2 cellular contexts compared by ENCODE assay signal in the genomic region with DNA sequence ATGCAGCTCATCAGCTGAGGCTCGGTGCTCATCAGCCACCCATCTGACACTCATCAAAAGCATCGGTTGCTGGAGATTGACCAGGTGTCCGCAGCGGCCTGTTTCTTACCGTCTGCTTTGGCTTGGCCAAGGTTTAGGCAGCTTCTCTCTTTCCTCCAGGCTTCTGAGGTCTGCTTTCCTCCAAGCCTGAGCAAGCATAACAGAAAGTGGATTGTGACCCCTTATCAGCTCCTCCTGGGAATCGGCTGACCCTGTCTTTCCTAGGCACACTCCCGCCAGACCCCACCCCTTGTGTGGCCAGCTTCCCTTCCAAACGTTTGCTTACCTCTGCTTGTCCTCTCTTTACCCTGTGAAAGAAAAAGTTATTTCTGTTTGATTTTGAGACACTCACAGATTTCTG.
TF ChIP-seq lines count a peak whose summit lies in the region.

No MANE protein-coding gene starts in this region.

TF ChIP-seq in SK-N-SH, 30 proteins besides CTCF, POLR2A, EP300 and RAD21:
- TF ChIP-seq, protein P1, sequence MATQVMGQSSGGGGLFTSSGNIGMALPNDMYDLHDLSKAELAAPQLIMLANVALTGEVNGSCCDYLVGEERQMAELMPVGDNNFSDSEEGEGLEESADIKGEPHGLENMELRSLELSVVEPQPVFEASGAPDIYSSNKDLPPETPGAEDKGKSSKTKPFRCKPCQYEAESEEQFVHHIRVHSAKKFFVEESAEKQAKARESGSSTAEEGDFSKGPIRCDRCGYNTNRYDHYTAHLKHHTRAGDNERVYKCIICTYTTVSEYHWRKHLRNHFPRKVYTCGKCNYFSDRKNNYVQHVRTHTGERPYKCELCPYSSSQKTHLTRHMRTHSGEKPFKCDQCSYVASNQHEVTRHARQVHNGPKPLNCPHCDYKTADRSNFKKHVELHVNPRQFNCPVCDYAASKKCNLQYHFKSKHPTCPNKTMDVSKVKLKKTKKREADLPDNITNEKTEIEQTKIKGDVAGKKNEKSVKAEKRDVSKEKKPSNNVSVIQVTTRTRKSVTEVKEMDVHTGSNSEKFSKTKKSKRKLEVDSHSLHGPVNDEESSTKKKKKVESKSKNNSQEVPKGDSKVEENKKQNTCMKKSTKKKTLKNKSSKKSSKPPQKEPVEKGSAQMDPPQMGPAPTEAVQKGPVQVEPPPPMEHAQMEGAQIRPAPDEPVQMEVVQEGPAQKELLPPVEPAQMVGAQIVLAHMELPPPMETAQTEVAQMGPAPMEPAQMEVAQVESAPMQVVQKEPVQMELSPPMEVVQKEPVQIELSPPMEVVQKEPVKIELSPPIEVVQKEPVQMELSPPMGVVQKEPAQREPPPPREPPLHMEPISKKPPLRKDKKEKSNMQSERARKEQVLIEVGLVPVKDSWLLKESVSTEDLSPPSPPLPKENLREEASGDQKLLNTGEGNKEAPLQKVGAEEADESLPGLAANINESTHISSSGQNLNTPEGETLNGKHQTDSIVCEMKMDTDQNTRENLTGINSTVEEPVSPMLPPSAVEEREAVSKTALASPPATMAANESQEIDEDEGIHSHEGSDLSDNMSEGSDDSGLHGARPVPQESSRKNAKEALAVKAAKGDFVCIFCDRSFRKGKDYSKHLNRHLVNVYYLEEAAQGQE (IDR thresholded peaks at IDR 0.05; ENCODE audit: low read depth, low read length): no peak

TF ChIP-seq in SK-N-SH treated with all-trans-retinoic acid at 6 μM for 48 hours, 23 proteins besides CTCF, POLR2A, EP300 and RAD21:
- TF ChIP-seq ZFP30 (CRISPR knock-in tag; IDR thresholded peaks at IDR 0.05): no peak
- no peak for TF ChIP-seq RARB (CRISPR knock-in tag; IDR thresholded peaks at IDR 0.05)
- TF ChIP-seq, protein P2, sequence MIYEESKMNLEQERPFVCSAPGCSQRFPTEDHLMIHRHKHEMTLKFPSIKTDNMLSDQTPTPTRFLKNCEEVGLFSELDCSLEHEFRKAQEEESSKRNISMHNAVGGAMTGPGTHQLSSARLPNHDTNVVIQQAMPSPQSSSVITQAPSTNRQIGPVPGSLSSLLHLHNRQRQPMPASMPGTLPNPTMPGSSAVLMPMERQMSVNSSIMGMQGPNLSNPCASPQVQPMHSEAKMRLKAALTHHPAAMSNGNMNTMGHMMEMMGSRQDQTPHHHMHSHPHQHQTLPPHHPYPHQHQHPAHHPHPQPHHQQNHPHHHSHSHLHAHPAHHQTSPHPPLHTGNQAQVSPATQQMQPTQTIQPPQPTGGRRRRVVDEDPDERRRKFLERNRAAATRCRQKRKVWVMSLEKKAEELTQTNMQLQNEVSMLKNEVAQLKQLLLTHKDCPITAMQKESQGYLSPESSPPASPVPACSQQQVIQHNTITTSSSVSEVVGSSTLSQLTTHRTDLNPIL (CRISPR knock-in tag; IDR thresholded peaks at IDR 0.05; ENCODE audit: low read depth): no peak
- no peak for TF ChIP-seq ZNF565 (CRISPR knock-in tag; conservative IDR thresholded peaks at IDR 0.05; ENCODE audit: low read depth)
- TF ChIP-seq, protein P3, sequence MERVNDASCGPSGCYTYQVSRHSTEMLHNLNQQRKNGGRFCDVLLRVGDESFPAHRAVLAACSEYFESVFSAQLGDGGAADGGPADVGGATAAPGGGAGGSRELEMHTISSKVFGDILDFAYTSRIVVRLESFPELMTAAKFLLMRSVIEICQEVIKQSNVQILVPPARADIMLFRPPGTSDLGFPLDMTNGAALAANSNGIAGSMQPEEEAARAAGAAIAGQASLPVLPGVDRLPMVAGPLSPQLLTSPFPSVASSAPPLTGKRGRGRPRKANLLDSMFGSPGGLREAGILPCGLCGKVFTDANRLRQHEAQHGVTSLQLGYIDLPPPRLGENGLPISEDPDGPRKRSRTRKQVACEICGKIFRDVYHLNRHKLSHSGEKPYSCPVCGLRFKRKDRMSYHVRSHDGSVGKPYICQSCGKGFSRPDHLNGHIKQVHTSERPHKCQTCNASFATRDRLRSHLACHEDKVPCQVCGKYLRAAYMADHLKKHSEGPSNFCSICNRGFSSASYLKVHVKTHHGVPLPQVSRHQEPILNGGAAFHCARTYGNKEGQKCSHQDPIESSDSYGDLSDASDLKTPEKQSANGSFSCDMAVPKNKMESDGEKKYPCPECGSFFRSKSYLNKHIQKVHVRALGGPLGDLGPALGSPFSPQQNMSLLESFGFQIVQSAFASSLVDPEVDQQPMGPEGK (CRISPR knock-in tag; IDR thresholded peaks at IDR 0.05; ENCODE audit: borderline replicate concordance): no peak
- TF ChIP-seq BACH2 (CRISPR knock-in tag; IDR thresholded peaks at IDR 0.05; ENCODE audit: borderline replicate concordance): no peak
- no peak for TF ChIP-seq TOX (CRISPR knock-in tag; IDR thresholded peaks at IDR 0.05; ENCODE audit: borderline replicate concordance)
- TF ChIP-seq ZNF70 (CRISPR knock-in tag; IDR thresholded peaks at IDR 0.05): no peak
- TF ChIP-seq PPARA (CRISPR knock-in tag; IDR thresholded peaks at IDR 0.05; ENCODE audit: borderline replicate concordance): no peak
- no peak for TF ChIP-seq SNAI2 (CRISPR knock-in tag; IDR thresholded peaks at IDR 0.05)
- TF ChIP-seq, protein P4, sequence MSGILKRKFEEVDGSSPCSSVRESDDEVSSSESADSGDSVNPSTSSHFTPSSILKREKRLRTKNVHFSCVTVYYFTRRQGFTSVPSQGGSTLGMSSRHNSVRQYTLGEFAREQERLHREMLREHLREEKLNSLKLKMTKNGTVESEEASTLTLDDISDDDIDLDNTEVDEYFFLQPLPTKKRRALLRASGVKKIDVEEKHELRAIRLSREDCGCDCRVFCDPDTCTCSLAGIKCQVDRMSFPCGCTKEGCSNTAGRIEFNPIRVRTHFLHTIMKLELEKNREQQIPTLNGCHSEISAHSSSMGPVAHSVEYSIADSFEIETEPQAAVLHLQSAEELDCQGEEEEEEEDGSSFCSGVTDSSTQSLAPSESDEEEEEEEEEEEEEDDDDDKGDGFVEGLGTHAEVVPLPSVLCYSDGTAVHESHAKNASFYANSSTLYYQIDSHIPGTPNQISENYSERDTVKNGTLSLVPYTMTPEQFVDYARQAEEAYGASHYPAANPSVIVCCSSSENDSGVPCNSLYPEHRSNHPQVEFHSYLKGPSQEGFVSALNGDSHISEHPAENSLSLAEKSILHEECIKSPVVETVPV (CRISPR knock-in tag; IDR thresholded peaks at IDR 0.05): no peak
- no peak for TF ChIP-seq ZNF8 (CRISPR knock-in tag; IDR thresholded peaks at IDR 0.05)
- TF ChIP-seq ISL1 (CRISPR knock-in tag; IDR thresholded peaks at IDR 0.05): no peak
- TF ChIP-seq ESRRG (CRISPR knock-in tag; IDR thresholded peaks at IDR 0.05): no peak
- no peak for TF ChIP-seq ZFP3 (CRISPR knock-in tag; IDR thresholded peaks at IDR 0.05)
- TF ChIP-seq OSR1 (CRISPR knock-in tag; IDR thresholded peaks at IDR 0.05): no peak
- TF ChIP-seq TCF4 (CRISPR knock-in tag; IDR thresholded peaks at IDR 0.05; ENCODE audit: borderline replicate concordance): no peak
- TF ChIP-seq ARNTL (CRISPR knock-in tag; IDR thresholded peaks at IDR 0.05; ENCODE audit: borderline replicate concordance, low read depth): no peak
- TF ChIP-seq ZC3H10 (CRISPR knock-in tag; IDR thresholded peaks at IDR 0.05): no peak
